17 cellular contexts compared by ENCODE assay signal in genomic region chr12:131233737-131234474, GRCh38.
DNase-seq lines count a peak whose midpoint lies in the region; FAIRE-seq and TF ChIP-seq lines count a peak whose summit lies in the region.
"Had no signal": no experiment of that assay in that cellular context is flagged by ENCODE, and none has a peak within 500 bp of the region (broad histone marks: within the 10 kb centered on the region; RNA-seq: fewer than 3 reads in every experiment).

No MANE protein-coding gene starts in this region.

- H3K36me3 Mint-ChIP-seq in type B pancreatic cell = no peaks in the 10 kb centered on the region

- H3K4me3 ChIP-seq in MG63 = no peak overlapping the region
- H3K4me3 ChIP-seq: BLaER1 treated with 17β-estradiol and CSF1 and Interleukin-3, amounts not matched to agents 10 nM and 100 nM; Peyer's patch had no signal

- peak overlapping the region; percentile 95 for H3K27ac Mint-ChIP-seq in type B pancreatic cell

- DNase-seq in NCI-H748 (lab: John Stamatoyannopoulos, UW; ENCODE audit: unreplicated experiment) (peak; percentile 16), NCI-H748 treated with DMSO at 0.1 percent for 48 hours (lab: John Stamatoyannopoulos, UW) (no peak), SW480 (ENCODE audit: low spot score) (peak; percentile 27), kidney tubule cell (ENCODE audit: low spot score) (peak; percentile 62), type B pancreatic cell (ENCODE audit: extremely low spot score, unreplicated experiment) (no peak), MG63 (no peak), urothelium cell line (ENCODE audit: low spot score) (no peak)
- DNase-seq in stimulated activated CD4-positive, alpha-beta T cell treated with anti-CD3 and anti-CD28 coated beads, Interleukin-12 subunit alpha, Interleukin-12 subunit beta, amount 100 ng/mL, for 4 hours = no peak
- DNase-seq: HCEC 1CT, NCI-H1105, NCI-H1694 treated with DMSO at 0.1 percent for 48 hours, NCI-H345, NCI-H526 treated with DMSO at 0.1 percent for 48 hours, SHP77 treated with DMSO at 0.1 percent for 48 hours had no signal

- peak overlapping the region; percentile 31 for H3K4me3 Mint-ChIP-seq in type B pancreatic cell

- no peak for FAIRE-seq in urothelium cell line (lab: Jason Lieb, UNC)
- FAIRE-seq: GM18507 had no signal

- no peaks in the 10 kb centered on the region for H3K9me3 ChIP-seq in MG63
- H3K9me3 ChIP-seq: Peyer's patch had no signal

- H3K4me1 Mint-ChIP-seq in type B pancreatic cell (ENCODE audit: unreplicated experiment) = peaks cover 26% of the 10 kb centered on the region

- no peaks in the 10 kb centered on the region for H3K27me3 ChIP-seq in MG63
- H3K27me3 ChIP-seq: BLaER1 treated with 17β-estradiol and CSF1 and Interleukin-3, amounts not matched to agents 10 nM and 100 nM; Peyer's patch had no signal

- no peaks in the 10 kb centered on the region for H3K27me3 Mint-ChIP-seq in type B pancreatic cell

- H3K36me3 ChIP-seq in MG63 = no peaks in the 10 kb centered on the region
- H3K36me3 ChIP-seq: BLaER1 treated with 17β-estradiol and CSF1 and Interleukin-3, amounts not matched to agents 10 nM and 100 nM; Peyer's patch had no signal

- TF ChIP-seq CTCF in type B pancreatic cell (conservative IDR thresholded peaks at IDR 0.05) = no peak

- H3K9me3 Mint-ChIP-seq in type B pancreatic cell = no peaks in the 10 kb centered on the region

Comparison
In these comparisons a context has a peak if more than half of its experiments do, and no peak if none do; other contexts are left out.
1. DNase-seq: peak in NCI-H748 (single experiment), SW480 (single experiment) and kidney tubule cell (single experiment); none in NCI-H748 treated with DMSO at 0.1 percent for 48 hours (single experiment), type B pancreatic cell (single experiment), MG63 (single experiment), stimulated activated CD4-positive, alpha-beta T cell treated with anti-CD3 and anti-CD28 coated beads, Interleukin-12 subunit alpha, Interleukin-12 subunit beta, amount 100 ng/mL, for 4 hours (single experiment) and urothelium cell line (single experiment).